16 cellular contexts compared by ENCODE assay signal in genomic region chr21:45265721-45266517, GRCh38. TPM values are rescaled to one million over a fixed set of nuclear protein-coding genes. Genes with fewer than 3 reads are reported as not detected.
DNase-seq lines count a peak whose midpoint lies in the region; ATAC-seq and TF ChIP-seq lines count a peak whose summit lies in the region.
"Had no signal": no experiment of that assay in that cellular context is flagged by ENCODE, and none has a peak within 500 bp of the region (broad histone marks: within the 10 kb centered on the region; RNA-seq: fewer than 3 reads in every experiment).

No MANE protein-coding gene starts in this region.

- no peaks in the 10 kb centered on the region for H3K4me1 ChIP-seq in Peyer's patch
- peaks cover 0 to 16% (median 6%) of the 10 kb centered on the region in 6 donors for H3K4me1 ChIP-seq in spleen
- H3K4me1 ChIP-seq: A549, Caco-2, esophagus squamous epithelium had no signal

- no peaks in the 10 kb centered on the region for H3K27me3 Mint-ChIP-seq in activated CD4-positive, alpha-beta T cell treated with anti-CD3 and anti-CD28 coated beads, Interleukin-2, amount 10 ng/mL, durations not matched to agents 7 days and 5 days
- no peaks in the 10 kb centered on the region for H3K27me3 Mint-ChIP-seq in CD14-positive monocyte (ENCODE audit: low read depth in 3 of 3)
- H3K27me3 Mint-ChIP-seq: naive B cell had no signal

- POLR2A ChIA-PET in activated CD4-positive, alpha-beta T cell treated with anti-CD3 and anti-CD28 coated beads, Interleukin-2, amount 10 ng/mL, durations not matched to agents 7 days and 5 days (lab: Charles Lee), result no interaction called here

- H3K36me3 ChIP-seq in Peyer's patch (peaks cover 0 to 67% (median 0%) of the 10 kb centered on the region in 3 donors), spleen (peaks cover 0 to 89% (median 56%) of the 10 kb centered on the region in 6 donors)

- CTCF ChIA-PET in activated CD4-positive, alpha-beta T cell treated with anti-CD3 and anti-CD28 coated beads, Interleukin-2, amount 10 ng/mL, durations not matched to agents 7 days and 5 days (lab: Charles Lee), result no interaction called here

- 92 to 98% (median 95%) methylated on average over 14 to 36 of the region's 36 CpGs for WGBS in spleen, 5 donors

- TF ChIP-seq CTCF in Peyer's patch (IDR thresholded peaks at IDR 0.05) (no peak), spleen (IDR thresholded peaks at IDR 0.05 in 8 of 11, conservative IDR thresholded peaks at IDR 0.05 in 3 of 11) (no peak), CD14-positive monocyte (IDR thresholded peaks at IDR 0.05) (no peak)

- H3K4me3 Mint-ChIP-seq in activated CD4-positive, alpha-beta T cell treated with anti-CD3 and anti-CD28 coated beads, Interleukin-2, amount 10 ng/mL, durations not matched to agents 7 days and 5 days, result peak overlapping the region; percentile 22
- no peak overlapping the region for H3K4me3 Mint-ChIP-seq in CD14-positive monocyte

- H3K9me3 ChIP-seq in Peyer's patch, result no peaks in the 10 kb centered on the region
- H3K9me3 ChIP-seq in spleen, result peaks cover 0 to 9% (median 7%) of the 10 kb centered on the region in 8 donors
- H3K9me3 ChIP-seq: A549, Caco-2, esophagus squamous epithelium had no signal

- DNase-seq in activated CD4-positive, alpha-beta T cell treated with anti-CD3 and anti-CD28 coated beads, Interleukin-2, amount 10 ng/mL, durations not matched to agents 7 days and 5 days, result no peak
- DNase-seq in activated CD4-positive, alpha-beta T cell treated with anti-CD3 and anti-CD28 coated beads, Interleukin-2, amount 50 U/mL, for 48 hours, result no peak
- peak; percentile 3 to 44 (median 37) for DNase-seq in Peyer's patch
- DNase-seq in Right ventricle myocardium superior, result peak; percentile 21
- peak; percentile 76 for DNase-seq in spleen
- no peak for DNase-seq in CD14-positive monocyte (ENCODE audit: low spot score)
- DNase-seq in HK-2 (ENCODE audit: unreplicated experiment), result no peak
- DNase-seq: Caco-2, esophagus squamous epithelium, KBM-7, naive B cell, NCI-H1417, NCI-H510A, PC-9 had no signal

- no peak overlapping the region for H3K4me3 ChIP-seq in Peyer's patch
- peak overlapping the region in 1 of 8 donors; percentile 9 for H3K4me3 ChIP-seq in spleen
- H3K4me3 ChIP-seq: A549, esophagus squamous epithelium, PC-9 had no signal

- peaks cover 44% of the 10 kb centered on the region for H3K36me3 Mint-ChIP-seq in activated CD4-positive, alpha-beta T cell treated with anti-CD3 and anti-CD28 coated beads, Interleukin-2, amount 10 ng/mL, durations not matched to agents 7 days and 5 days (ENCODE audit: low read depth)
- peaks cover 45 to 54% of the 10 kb centered on the region in 2 donors for H3K36me3 Mint-ChIP-seq in CD14-positive monocyte

- TF ChIP-seq POLR2A in Peyer's patch (IDR thresholded peaks at IDR 0.05) (no peak), spleen (IDR thresholded peaks at IDR 0.05) (no peak)

- peaks cover 26% of the 10 kb centered on the region for H3K4me1 Mint-ChIP-seq in activated CD4-positive, alpha-beta T cell treated with anti-CD3 and anti-CD28 coated beads, Interleukin-2, amount 10 ng/mL, durations not matched to agents 7 days and 5 days
- H3K4me1 Mint-ChIP-seq in CD14-positive monocyte, result no peaks in the 10 kb centered on the region
- H3K4me1 Mint-ChIP-seq: naive B cell had no signal

- no peaks in the 10 kb centered on the region for H3K27me3 ChIP-seq in Peyer's patch
- H3K27me3 ChIP-seq in spleen (replicated peaks in 1 of 7), result no peaks in the 10 kb centered on the region
- H3K27me3 ChIP-seq: esophagus squamous epithelium had no signal

- ATAC-seq in Right ventricle myocardium superior (ENCODE audit: poor library complexity), result no peak
- ATAC-seq in GM19023 (IDR thresholded peaks at IDR 0.05; ENCODE audit: unreplicated experiment), result no peak

- no peak overlapping the region for H3K27ac ChIP-seq in Peyer's patch
- peak overlapping the region in 4 of 8 donors; percentile 45 to 70 (median 50) for H3K27ac ChIP-seq in spleen
- H3K27ac ChIP-seq: A549, esophagus squamous epithelium, PC-9 had no signal

- peaks cover 6% of the 10 kb centered on the region for H3K9me3 Mint-ChIP-seq in activated CD4-positive, alpha-beta T cell treated with anti-CD3 and anti-CD28 coated beads, Interleukin-2, amount 10 ng/mL, durations not matched to agents 7 days and 5 days
- H3K9me3 Mint-ChIP-seq in CD14-positive monocyte, result peaks cover 0 to 6% (median 1%) of the 10 kb centered on the region in 7 donors

- intact Hi-C loops in Right ventricle myocardium superior (cut with DNase I), result no loop called here
- intact Hi-C loops in spleen (cut with DNase I; ENCODE audit: low total_unique reads), result no loop called here
- intact Hi-C loops in CD14-positive monocyte (cut with micrococcal nuclease), result loop anchor here in 1 of 2 donors (10.0 kb wide), 1 partner anchor 101 kb away; no protein-coding TSS in a partner anchor

- H3K27ac Mint-ChIP-seq in activated CD4-positive, alpha-beta T cell treated with anti-CD3 and anti-CD28 coated beads, Interleukin-2, amount 10 ng/mL, durations not matched to agents 7 days and 5 days, result peak overlapping the region; percentile 87
- peak overlapping the region in 1 of 7 donors; percentile 57 for H3K27ac Mint-ChIP-seq in CD14-positive monocyte

RNA-seq across cellular contexts. Expression of gene POFUT2, which starts 21.8 kb away (rescaled TPM):
- 10 to 100 TPM; 19.0 to 19.6 TPM for total RNA-seq in activated CD4-positive, alpha-beta T cell treated with anti-CD3 and anti-CD28 coated beads, Interleukin-2, amount 10 ng/mL, durations not matched to agents 7 days and 5 days
- total RNA-seq in Peyer's patch (10 to 100 TPM; 25.6 to 76.4 (median 47.6) TPM), Right ventricle myocardium superior (15.3 TPM), spleen (10 to 100 TPM; 24.1 to 37.0 (median 28.8) TPM)
- polyA plus RNA-seq in spleen (10 to 100 TPM; 10.5 to 23.2 (median 19.3) TPM), CD14-positive monocyte (1 to 10 TPM; 1.8 to 2.8 TPM)

Comparison
In these comparisons a context has a peak if more than half of its experiments do, and no peak if none do; other contexts are left out.
1. DNase-seq: peak in Peyer's patch (3 of 3), Right ventricle myocardium superior (single experiment) and spleen (single experiment); none in activated CD4-positive, alpha-beta T cell treated with anti-CD3 and anti-CD28 coated beads, Interleukin-2, amount 10 ng/mL, durations not matched to agents 7 days and 5 days (single experiment), activated CD4-positive, alpha-beta T cell treated with anti-CD3 and anti-CD28 coated beads, Interleukin-2, amount 50 U/mL, for 48 hours (0 of 2), CD14-positive monocyte (single experiment) and HK-2 (single experiment).